ENCODE assay signal across 10 cellular contexts in the genomic region with DNA sequence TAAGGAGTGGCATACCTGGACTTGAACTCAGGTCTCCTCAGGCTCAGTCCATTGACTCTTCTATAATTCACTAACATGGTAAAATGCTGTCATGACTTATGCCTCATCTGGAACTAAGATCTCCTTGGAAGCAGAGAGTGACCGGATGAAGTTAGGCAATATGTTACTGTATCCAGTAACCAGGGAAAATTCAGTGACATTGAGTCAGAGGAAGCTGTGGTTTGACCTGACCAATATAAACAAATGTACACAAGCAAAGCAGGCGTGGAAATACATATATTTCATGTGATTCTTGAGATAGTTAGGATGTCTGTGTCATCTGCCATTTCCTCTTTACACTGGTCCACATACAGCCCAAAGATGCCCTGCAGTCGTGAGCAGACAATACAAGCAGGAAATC. TPM values are rescaled to one million over a fixed set of nuclear protein-coding genes. Genes with fewer than 3 reads are reported as not detected.
DNase-seq lines count a peak whose midpoint lies in the region; ATAC-seq and TF ChIP-seq lines count a peak whose summit lies in the region.
"Had no signal": no experiment of that assay in that cellular context is flagged by ENCODE, and none has a peak within 500 bp of the region (broad histone marks: within the 10 kb centered on the region; RNA-seq: fewer than 3 reads in every experiment).

No MANE protein-coding gene starts in this region.

- H3K27ac ChIP-seq in mammary epithelial cell (ENCODE audit: insufficient read depth, low read depth, low read length), result peak overlapping the region; percentile 73

- CTCF ChIA-PET in mammary epithelial cell (lab: Charles Lee; ENCODE audit: low non-redundant PET), result interaction anchor here (0.7 kb wide), 1 partner anchor 152 kb away, joined by 4 read pairs; no protein-coding TSS in a partner anchor

- H4K20me1 ChIP-seq in mammary epithelial cell (ENCODE audit: insufficient read depth, low read length), result no peaks in the 10 kb centered on the region

- H3K36me3 ChIP-seq in mammary epithelial cell (ENCODE audit: insufficient read depth, low read length) (no peaks in the 10 kb centered on the region), mucosa of descending colon (ENCODE audit: low read depth) (no peaks in the 10 kb centered on the region)

- intact Hi-C loops in mammary epithelial cell (cut with micrococcal nuclease), result loop anchor here (1.0 to 10.0 kb wide), 4 partner anchors 34 to 361 kb away; a partner anchor contains a TSS
- intact Hi-C loops in mucosa of descending colon (cut with DNase I, micrococcal nuclease), result no loop called here

- H3K79me2 ChIP-seq in mammary epithelial cell (ENCODE audit: insufficient read depth, low read length), result no peaks in the 10 kb centered on the region

- dilution Hi-C loops in mammary epithelial cell (cut with HindIII; ENCODE audit: low sequenced_read_pairs), result no loop called here

- peak; percentile 27 for ATAC-seq in mucosa of descending colon
- ATAC-seq in HG03280 (IDR thresholded peaks at IDR 0.05; ENCODE audit: unreplicated experiment), result no peak
- no peak for ATAC-seq in HG03439 (IDR thresholded peaks at IDR 0.05; ENCODE audit: unreplicated experiment)
- ATAC-seq in HG02798 (IDR thresholded peaks at IDR 0.05; ENCODE audit: poor library complexity, unreplicated experiment), result no peak

- in situ Hi-C loops in mammary epithelial cell (cut with MboI; ENCODE audit: low sequenced_read_pairs in 2 of 2), result no loop called here

- H3K4me3 ChIP-seq in mammary epithelial cell (replicated peaks in 1 of 3; ENCODE audit: insufficient read depth in 1 of 3, low read depth in 2 of 3, low read length in 3 of 3) (no peak overlapping the region), mucosa of descending colon (no peak overlapping the region)

- H3K27me3 ChIP-seq in mammary epithelial cell (ENCODE audit: insufficient read depth, low read length), result no peaks in the 10 kb centered on the region

- BruUV-seq in mammary epithelial cell (replicated peaks; lab: Mats Ljungman, UMichigan), result no TSS peak

- peak overlapping the region; percentile 16 for H3K4me2 ChIP-seq in mammary epithelial cell (ENCODE audit: insufficient read depth, low read depth, low read length)

- no peak overlapping the region for H3K9ac ChIP-seq in mammary epithelial cell (ENCODE audit: insufficient read depth, low read length)

- TF ChIP-seq CTCF in mammary epithelial cell (conservative IDR thresholded peaks at IDR 0.05 in 1 of 2, IDR thresholded peaks at IDR 0.05 in 1 of 2; ENCODE audit: extremely low read depth in 1 of 2, insufficient read depth in 1 of 2, low read depth in 1 of 2, low read length in 2 of 2) (no peak), mucosa of descending colon (IDR thresholded peaks at IDR 0.05) (no peak)

- DNase-seq in AG08396 (ENCODE audit: low spot score) (peak; percentile 39), M059J (ENCODE audit: low read depth) (peak; percentile 99), mammary epithelial cell (peak; percentile 95), mucosa of descending colon (no peak)
- no peak for DNase-seq in activated naive CD4-positive, alpha-beta T cell treated with anti-CD3 and anti-CD28 coated beads, Interleukin-2, amount 50 U/mL, for 16 hours
- DNase-seq: activated naive CD4-positive, alpha-beta T cell; DMS153 had no signal

- no peak overlapping the region for H2AFZ ChIP-seq in mammary epithelial cell (ENCODE audit: low read depth, low read length)

- 0% methylated on average over 3 of the region's 3 CpGs for WGBS in mammary epithelial cell (ENCODE audit: low coverage, missing lambda C conversion rate)

- H3K9me3 ChIP-seq in mammary epithelial cell (replicated peaks; ENCODE audit: insufficient read depth, low read length), result no peaks in the 10 kb centered on the region
- no peaks in the 10 kb centered on the region for H3K9me3 ChIP-seq in mucosa of descending colon

- H3K4me1 ChIP-seq in mammary epithelial cell (ENCODE audit: insufficient read depth, low read length) (peaks cover 26% of the 10 kb centered on the region), mucosa of descending colon (ENCODE audit: low read depth) (no peaks in the 10 kb centered on the region)

RNA-seq across cellular contexts. Expression of a gene that starts 30.3 kb away (rescaled TPM):
- total RNA-seq in M059J (2014; rRNA removed; shearing (Covaris generic)), result 3.9 and 5.8 TPM in 2 replicates
- not detected for total RNA-seq in mammary epithelial cell
- 0.17 TPM for polyA plus RNA-seq in mammary epithelial cell
- not detected for polyA minus RNA-seq in mammary epithelial cell
- 1 to 10 TPM in 1 of 3 donors, under 1 TPM in 2; 0.65 to 7.3 (median 0.93) TPM for total RNA-seq in mucosa of descending colon

Comparison
In these comparisons a context has a peak if more than half of its experiments do, and no peak if none do; other contexts are left out.
1. DNase-seq: peak in AG08396 (single experiment), M059J (single experiment) and mammary epithelial cell (single experiment); none in mucosa of descending colon (0 of 3) and activated naive CD4-positive, alpha-beta T cell treated with anti-CD3 and anti-CD28 coated beads, Interleukin-2, amount 50 U/mL, for 16 hours (single experiment).